ENCODE assay signal across 9 cellular contexts in genomic region chr2:191758420-191759199, GRCh38.
DNase-seq lines count a peak whose midpoint lies in the region; ATAC-seq, FAIRE-seq and TF ChIP-seq lines count a peak whose summit lies in the region.
"Had no signal": no experiment of that assay in that cellular context is flagged by ENCODE, and none has a peak within 500 bp of the region (broad histone marks: within the 10 kb centered on the region; RNA-seq: fewer than 3 reads in every experiment).

No MANE protein-coding gene starts in this region.

- H3K4me3 Mint-ChIP-seq in T-helper 17 cell = no peak overlapping the region

- POLR2A ChIA-PET in HEK293T (lab: Yijun Ruan, JAX) = no interaction called here

- CTCF ChIA-PET in HEK293T (lab: Yijun Ruan, JAX) = interaction anchor here (0.6 to 1.7 kb wide), 5 partner anchors 8 to 399 kb away, joined by 3 to 6 read pairs (median 3); no protein-coding TSS in a partner anchor

- no peaks in the 10 kb centered on the region for H3K4me1 ChIP-seq in kidney (ENCODE audit: control insufficient read depth in 1 of 2, insufficient read depth in 1 of 2, low read depth in 1 of 2, low read length in 2 of 2)

- peaks cover 2% of the 10 kb centered on the region for H3K36me3 Mint-ChIP-seq in T-helper 17 cell (ENCODE audit: low read depth)

- DNase-seq in NCI-H345 (lab: John Stamatoyannopoulos, UW) (peak; percentile 18), NCI-H345 treated with DMSO at 0.1 percent for 48 hours (lab: John Stamatoyannopoulos, UW; ENCODE audit: unreplicated experiment) (no peak), HEK293T (ENCODE audit: extremely low spot score) (peak; percentile 73), LoVo (ENCODE audit: low spot score) (peak; percentile 74), T-helper 17 cell (peak; percentile 13 to 27 (median 25)), astrocyte of the spinal cord (ENCODE audit: low read depth, low spot score) (peak; percentile 32), kidney (no peak)
- DNase-seq in stimulated activated CD8-positive, alpha-beta memory T cell treated with anti-CD3 and anti-CD28 coated beads, Interleukin-2, amount 100 ng/mL, for 48 hours (ENCODE audit: low read depth in 2 of 2) = peak; percentile 23 to 37

- peaks cover 7% of the 10 kb centered on the region for H3K27me3 Mint-ChIP-seq in T-helper 17 cell

- no peaks in the 10 kb centered on the region for H3K9me3 ChIP-seq in T-helper 17 cell (ENCODE audit: control insufficient read depth, low read length, poor library complexity, severe bottlenecking)
- no peaks in the 10 kb centered on the region for H3K9me3 ChIP-seq in kidney (ENCODE audit: control insufficient read depth in 1 of 2, low read length in 2 of 2)
- H3K9me3 ChIP-seq: ovary had no signal

- intact Hi-C loops in kidney (cut with DNase I) = no loop called here

- H3K27ac ChIP-seq in kidney (ENCODE audit: low read depth in 2 of 2, low read length in 2 of 2) = no peak overlapping the region
- H3K27ac ChIP-seq: ovary had no signal

- H3K36me3 ChIP-seq in kidney (ENCODE audit: control insufficient read depth in 1 of 2, insufficient read depth in 2 of 2, low read length in 2 of 2) = no peaks in the 10 kb centered on the region
- H3K36me3 ChIP-seq: ovary had no signal

- peaks cover 6% of the 10 kb centered on the region for H3K4me1 Mint-ChIP-seq in T-helper 17 cell

- H3K9ac ChIP-seq in kidney (ENCODE audit: low read length in 2 of 2) = no peak overlapping the region

- H3K27ac Mint-ChIP-seq in T-helper 17 cell = no peak overlapping the region

- no peak for FAIRE-seq in kidney (lab: Jason Lieb, UNC)

- in situ Hi-C loops in astrocyte of the spinal cord (cut with HindIII; ENCODE audit: low sequenced_read_pairs) = no loop called here

- H3K4me3 ChIP-seq in astrocyte of the spinal cord (ENCODE audit: low read depth, low read length) (no peak overlapping the region), kidney (ENCODE audit: low read length in 2 of 2) (peak overlapping the region; percentile 9 to 42)
- H3K4me3 ChIP-seq: ovary had no signal

- TF ChIP-seq CTCF in astrocyte of the spinal cord (IDR thresholded peaks at IDR 0.05; ENCODE audit: low read depth, low read length) (peak; percentile 66), kidney (IDR thresholded peaks at IDR 0.05; ENCODE audit: borderline replicate concordance, extremely low read depth, insufficient read depth) (peak; percentile 40)

- ATAC-seq in T-helper 17 cell = peak; percentile 99

TF ChIP-seq in HEK293T, 16 proteins besides CTCF, POLR2A, EP300 and RAD21:
- TF ChIP-seq CTBP1 (IDR thresholded peaks at IDR 0.05; ENCODE audit: borderline replicate concordance) (no peak), PKNOX1 (IDR thresholded peaks at IDR 0.05) (no peak), FOXA1 (IDR thresholded peaks at IDR 0.05) (no peak), TARDBP (IDR thresholded peaks at IDR 0.05) (no peak), SP1 (IDR thresholded peaks at IDR 0.05) (no peak), FOXM1 (IDR thresholded peaks at IDR 0.05; ENCODE audit: borderline replicate concordance) (no peak), BHLHE40 (IDR thresholded peaks at IDR 0.05; ENCODE audit: borderline replicate concordance) (no peak), SUZ12 (IDR thresholded peaks at IDR 0.05) (no peak), FOXK2 (IDR thresholded peaks at IDR 0.05) (no peak), NFRKB (IDR thresholded peaks at IDR 0.05) (no peak), ELF4 (IDR thresholded peaks at IDR 0.05) (no peak), ZNF384 (IDR thresholded peaks at IDR 0.05) (no peak), LEF1 (IDR thresholded peaks at IDR 0.05; ENCODE audit: borderline replicate concordance) (no peak), ARNT (IDR thresholded peaks at IDR 0.05) (no peak), L3MBTL2 (conservative IDR thresholded peaks at IDR 0.05) (no peak), HDGF (IDR thresholded peaks at IDR 0.05; ENCODE audit: borderline replicate concordance) (no peak)

Comparison
In these comparisons a context has a peak if more than half of its experiments do, and no peak if none do; other contexts are left out.
1. DNase-seq: peak in NCI-H345 (single experiment), HEK293T (single experiment), LoVo (single experiment), T-helper 17 cell (3 of 3), astrocyte of the spinal cord (single experiment) and stimulated activated CD8-positive, alpha-beta memory T cell treated with anti-CD3 and anti-CD28 coated beads, Interleukin-2, amount 100 ng/mL, for 48 hours (2 of 2); none in NCI-H345 treated with DMSO at 0.1 percent for 48 hours (single experiment) and kidney (single experiment).